Comparison of ENCODE assay signal across 11 cellular contexts in the genomic region with DNA sequence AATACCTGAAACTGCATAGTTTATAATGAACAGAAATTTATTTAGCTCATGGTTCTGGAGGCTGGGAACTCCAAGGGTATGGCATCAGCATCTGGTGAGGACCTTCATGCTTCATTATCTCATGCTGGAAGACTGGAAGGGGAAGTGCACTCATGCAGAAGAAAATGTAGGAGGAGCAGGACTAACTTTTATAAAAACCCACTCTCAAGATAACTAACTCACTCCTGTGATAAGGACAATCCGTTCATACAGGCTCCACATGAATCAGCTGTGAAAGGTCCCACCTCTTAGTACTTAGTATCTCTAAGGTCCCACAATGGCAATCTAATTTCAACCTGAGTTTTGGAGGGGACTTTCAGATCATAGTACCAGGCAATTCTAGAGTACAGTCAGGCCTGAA. TPM values are rescaled to one million over a fixed set of nuclear protein-coding genes. Genes with fewer than 3 reads are reported as not detected.
DNase-seq lines count a peak whose midpoint lies in the region; ATAC-seq and TF ChIP-seq lines count a peak whose summit lies in the region.
"Had no signal": no experiment of that assay in that cellular context is flagged by ENCODE, and none has a peak within 500 bp of the region (broad histone marks: within the 10 kb centered on the region; RNA-seq: fewer than 3 reads in every experiment).

No MANE protein-coding gene starts in this region.

- peak overlapping the region; percentile 78 for H3K27ac Mint-ChIP-seq in CD4-positive, alpha-beta T cell
- H3K27ac Mint-ChIP-seq in central memory CD8-positive, alpha-beta T cell (ENCODE audit: low read depth): peak overlapping the region; percentile 68

- H3K36me3 ChIP-seq in GM23248 (ENCODE audit: low read depth) (no peaks in the 10 kb centered on the region; the same call in 1 of the 2 replicates), neutrophil (peaks cover 21% of the 10 kb centered on the region)

- H3K27me3 Mint-ChIP-seq in CD4-positive, alpha-beta T cell: no peaks in the 10 kb centered on the region
- no peaks in the 10 kb centered on the region for H3K27me3 Mint-ChIP-seq in central memory CD8-positive, alpha-beta T cell

- H3K27me3 ChIP-seq in CD4-positive, alpha-beta T cell (ENCODE audit: control insufficient read depth, insufficient read depth, low read length): no peaks in the 10 kb centered on the region
- H3K27me3 ChIP-seq in GM23248 (replicated peaks; ENCODE audit: insufficient read depth): no peaks in the 10 kb centered on the region
- no peaks in the 10 kb centered on the region for H3K27me3 ChIP-seq in neutrophil

- WGBS in GM23248 (ENCODE audit: low coverage in 1 of 2, low lambda C conversion rate in 2 of 2, missing lambda C conversion rate in 2 of 2), 2 experiments: 62 to 63% methylated on average over 1 of the region's 1 CpG

- peaks cover 66% of the 10 kb centered on the region for H3K4me1 ChIP-seq in GM23248 (ENCODE audit: insufficient read depth)
- peaks cover 23 to 29% of the 10 kb centered on the region in 2 experiments for H3K4me1 ChIP-seq in neutrophil (ENCODE audit: control insufficient read depth in 1 of 2, insufficient read depth in 1 of 2, low read depth in 1 of 2, low read length in 1 of 2)

- no peak overlapping the region for H3K4me3 Mint-ChIP-seq in CD4-positive, alpha-beta T cell
- H3K4me3 Mint-ChIP-seq in central memory CD8-positive, alpha-beta T cell: no peak overlapping the region

- peak overlapping the region; percentile 17; the same call in 1 of the 2 replicates for H3K4me3 ChIP-seq in GM23248
- no peak overlapping the region for H3K4me3 ChIP-seq in neutrophil (ENCODE audit: low read depth in 1 of 2, low read length in 1 of 2)

- H3K9me2 ChIP-seq in GM23248 (ENCODE audit: insufficient read depth): no peaks in the 10 kb centered on the region

- H3K9ac ChIP-seq in GM23248: peak overlapping the region; percentile 48

- H3K36me3 Mint-ChIP-seq in CD4-positive, alpha-beta T cell (ENCODE audit: low read depth): peaks cover 68% of the 10 kb centered on the region
- peaks cover 29% of the 10 kb centered on the region for H3K36me3 Mint-ChIP-seq in central memory CD8-positive, alpha-beta T cell (ENCODE audit: insufficient read depth)

- POLR2A ChIA-PET in CD4-positive, alpha-beta T cell (lab: Charles Lee): interaction anchor here (1.1 to 3.4 kb wide), 5 partner anchors 11 to 87 kb away, joined by 5 to 18 read pairs (median 12); partner anchors contain the start of gene RPS27L

- in situ Hi-C loops in GM23248 (cut with MboI): no loop called here

- CTCF ChIA-PET in CD4-positive, alpha-beta T cell (lab: Charles Lee): interaction anchor here (1.4 to 1.7 kb wide), 2 partner anchors 11 to 16 kb away, joined by 6 to 7 read pairs; no protein-coding TSS in a partner anchor

- H3K9me3 Mint-ChIP-seq in CD4-positive, alpha-beta T cell: no peaks in the 10 kb centered on the region
- no peaks in the 10 kb centered on the region for H3K9me3 Mint-ChIP-seq in central memory CD8-positive, alpha-beta T cell

- no peak overlapping the region for H2AFZ ChIP-seq in GM23248

- DNase-seq in CD4-positive, alpha-beta T cell: no peak
- DNase-seq in GM23248 (no peak), cerebellum (ENCODE audit: low spot score) (no peak)
- DNase-seq in central memory CD8-positive, alpha-beta T cell (ENCODE audit: low spot score in 2 of 2): no peak
- DNase-seq: mesendoderm, NCI-H2029, small intestine had no signal

- no peaks in the 10 kb centered on the region for H4K20me1 ChIP-seq in GM23248 (ENCODE audit: insufficient read depth)

- H3K9me3 ChIP-seq in CD4-positive, alpha-beta T cell (ENCODE audit: control insufficient read depth, low read length): no peaks in the 10 kb centered on the region
- H3K9me3 ChIP-seq in GM23248 (ENCODE audit: low read depth) (no peaks in the 10 kb centered on the region), neutrophil (no peaks in the 10 kb centered on the region)

- H3F3A ChIP-seq in GM23248 (ENCODE audit: insufficient read depth): peaks cover 72% of the 10 kb centered on the region

- no peak for ATAC-seq in CD4-positive, alpha-beta T cell (ENCODE audit: poor library complexity)
- no peak for ATAC-seq in central memory CD8-positive, alpha-beta T cell (replicated peaks; ENCODE audit: extremely low read depth, poor library complexity, severe bottlenecking)
- ATAC-seq in HG03039 (IDR thresholded peaks at IDR 0.05; ENCODE audit: unreplicated experiment) (no peak), GM19395 (IDR thresholded peaks at IDR 0.05; ENCODE audit: unreplicated experiment) (no peak), HG02884 (IDR thresholded peaks at IDR 0.05; ENCODE audit: unreplicated experiment) (no peak)

- no peak overlapping the region for H3K27ac ChIP-seq in CD4-positive, alpha-beta T cell (ENCODE audit: low read depth, low read length)
- peak overlapping the region; percentile 73 for H3K27ac ChIP-seq in GM23248
- H3K27ac ChIP-seq in neutrophil: peak overlapping the region; percentile 26

- peaks cover 37% of the 10 kb centered on the region for H3K79me2 ChIP-seq in GM23248 (ENCODE audit: insufficient read depth)

- no peak for TF ChIP-seq CTCF in CD4-positive, alpha-beta T cell (IDR thresholded peaks at IDR 0.05)
- TF ChIP-seq CTCF in neutrophil (IDR thresholded peaks at IDR 0.05): no peak

- peaks cover 80% of the 10 kb centered on the region for H3K4me1 Mint-ChIP-seq in CD4-positive, alpha-beta T cell (ENCODE audit: low read depth)
- H3K4me1 Mint-ChIP-seq in central memory CD8-positive, alpha-beta T cell: peaks cover 64% of the 10 kb centered on the region

- intact Hi-C loops in CD4-positive, alpha-beta T cell (cut with DNase I, micrococcal nuclease): no loop called here

- H3K4me2 ChIP-seq in GM23248 (ENCODE audit: unreplicated experiment): peak overlapping the region; percentile 73

RNA-seq across cellular contexts. Expression of gene APH1B, which starts 33.6 kb away (rescaled TPM):
- total RNA-seq in CD4-positive, alpha-beta T cell: 10 to 100 TPM in 1 of 2 experiments, 1 to 10 TPM in 1; 9.3 to 11.6 TPM
- total RNA-seq in GM23248 (2014; rRNA removed; shearing (Covaris generic)): 15.8 and 18.6 TPM in 2 replicates
- 40.5 and 43.2 TPM in 2 replicates for polyA plus RNA-seq in GM23248 (2016; fragmentation: Nextera tagmentation; extraction: Ambion mirVana)
- total RNA-seq in cerebellum: 22.2 TPM

RNA-seq across cellular contexts. Expression of gene RAB8B, which starts 54.4 kb away (rescaled TPM):
- total RNA-seq in CD4-positive, alpha-beta T cell: 10 to 100 TPM; 74.5 to 75.2 TPM
- total RNA-seq in GM23248 (2014; rRNA removed; shearing (Covaris generic)): 54.3 and 54.6 TPM in 2 replicates
- polyA plus RNA-seq in GM23248 (2016; fragmentation: Nextera tagmentation; extraction: Ambion mirVana): 37.8 and 43.6 TPM in 2 replicates
- 61.5 TPM for total RNA-seq in cerebellum
